In the genomic region with DNA sequence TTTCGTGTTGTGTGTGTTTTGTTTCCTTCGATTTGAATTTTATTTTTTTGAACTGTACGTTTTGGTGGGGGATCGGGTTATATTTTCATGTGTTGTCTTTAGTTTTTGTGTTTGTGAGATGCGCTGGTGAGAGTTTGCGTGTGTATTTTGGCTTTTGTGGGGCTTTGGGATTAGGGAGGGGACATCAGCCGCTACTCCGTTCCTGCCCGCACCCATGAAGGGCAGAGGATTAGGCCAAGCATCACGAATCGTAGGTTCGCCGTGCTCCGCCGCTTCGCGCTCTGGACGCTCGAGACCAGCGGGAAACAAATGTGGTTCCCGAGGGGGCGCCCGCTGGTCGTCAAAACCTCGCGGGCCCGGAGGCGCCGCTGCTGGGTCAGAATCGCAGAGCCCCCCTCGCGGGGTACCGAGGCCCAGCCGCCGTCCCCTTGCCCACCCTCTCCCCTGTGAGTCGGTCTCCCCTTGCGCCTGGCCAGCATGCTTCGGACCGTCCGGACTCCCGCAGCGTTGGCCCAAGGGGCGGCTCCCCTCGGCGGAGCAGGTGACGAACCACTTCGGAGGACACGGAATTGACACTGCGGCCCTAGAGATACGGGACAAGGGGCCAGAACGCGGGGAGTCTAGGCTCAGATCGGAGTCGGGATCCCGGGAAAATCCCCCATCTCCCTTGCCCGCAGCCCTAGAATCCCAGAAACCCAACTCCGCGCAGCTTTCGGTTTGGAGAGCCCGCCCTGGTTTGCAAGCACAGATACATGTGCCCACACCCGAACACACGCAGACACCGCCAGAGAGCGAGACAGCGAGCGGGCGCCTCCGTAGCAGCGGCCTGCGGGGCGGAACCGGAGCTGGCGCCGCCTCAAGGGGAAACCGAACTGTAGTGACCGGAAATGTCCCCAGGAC, we compare ENCODE assay signal across 8 cellular contexts. TPM values are rescaled to one million over a fixed set of nuclear protein-coding genes. Genes with fewer than 3 reads are reported as not detected.
DNase-seq lines count a peak whose midpoint lies in the region; ATAC-seq and TF ChIP-seq lines count a peak whose summit lies in the region.

No MANE protein-coding gene starts in this region.

- H3K27me3 Mint-ChIP-seq in stimulated activated naive CD8-positive, alpha-beta T cell treated with anti-CD3 and anti-CD28 coated beads, Interleukin-15, amount 100 ng/mL, for 72 hours = peaks cover 96% of the 10 kb centered on the region

- no peaks in the 10 kb centered on the region for H3K9me3 ChIP-seq in SJCRH30 (replicated peaks)

- ATAC-seq in HG02870 (IDR thresholded peaks at IDR 0.05; ENCODE audit: unreplicated experiment) = peak; percentile 26
- peak; percentile 56 for ATAC-seq in stimulated activated naive CD8-positive, alpha-beta T cell treated with anti-CD3 and anti-CD28 coated beads, Interleukin-15, amount 100 ng/mL, for 72 hours

- H3K27ac ChIP-seq in SJCRH30 = peak overlapping the region; percentile 55

- TF ChIP-seq POLR2A in lower leg skin (IDR thresholded peaks at IDR 0.05) = no peak

- no peaks in the 10 kb centered on the region for H3K27me3 ChIP-seq in SJCRH30

- no peaks in the 10 kb centered on the region for H3K4me1 ChIP-seq in SJCRH30

- no peaks in the 10 kb centered on the region for H3K9me3 Mint-ChIP-seq in stimulated activated naive CD8-positive, alpha-beta T cell treated with anti-CD3 and anti-CD28 coated beads, Interleukin-15, amount 100 ng/mL, for 72 hours

- peak overlapping the region; percentile 84 to 90 for H3K4me3 Mint-ChIP-seq in stimulated activated naive CD8-positive, alpha-beta T cell treated with anti-CD3 and anti-CD28 coated beads, Interleukin-15, amount 100 ng/mL, for 72 hours

- TF ChIP-seq CTCF in lower leg skin (IDR thresholded peaks at IDR 0.05) = no peak

- H3K4me3 ChIP-seq in SJCRH30 (peak overlapping the region; percentile 57), lower leg skin (ENCODE audit: low read depth, poor library complexity, severe bottlenecking) (peak overlapping the region; percentile 37)

- 4 to 6% methylated on average over 38 to 48 of the region's 76 CpGs for WGBS in lower leg skin, 2 donors

- DNase-seq in GF-D8 (lab: John Stamatoyannopoulos, UW) (peak; percentile 51), SJCRH30 (peak; percentile 17 to 35), cerebellar cortex (ENCODE audit: low spot score) (peak; percentile 28), lower leg skin (ENCODE audit: low spot score in 2 of 2) (peak in 1 of 2 donors; percentile 87), mucosa of gallbladder (ENCODE audit: low spot score) (no peak), ureter (ENCODE audit: low spot score) (no peak)
- peak in 1 of 2 donors; percentile 49 for DNase-seq in stimulated activated naive CD8-positive, alpha-beta T cell treated with anti-CD3 and anti-CD28 coated beads, Interleukin-15, amount 100 ng/mL, for 72 hours

- H3K4me1 Mint-ChIP-seq in stimulated activated naive CD8-positive, alpha-beta T cell treated with anti-CD3 and anti-CD28 coated beads, Interleukin-15, amount 100 ng/mL, for 72 hours = peaks cover 56% of the 10 kb centered on the region

- no peaks in the 10 kb centered on the region for H3K36me3 ChIP-seq in SJCRH30

- H3K27ac Mint-ChIP-seq in stimulated activated naive CD8-positive, alpha-beta T cell treated with anti-CD3 and anti-CD28 coated beads, Interleukin-15, amount 100 ng/mL, for 72 hours = peak overlapping the region; percentile 21 to 77

- intact Hi-C loops in lower leg skin (cut with DNase I; ENCODE audit: low total_unique reads) = no loop called here

RNA-seq across cellular contexts. Expression of a gene that starts 2.4 kb away (rescaled TPM):
- total RNA-seq in SJCRH30 (2014; rRNA removed; shearing (Covaris generic)) = 3.0 and 3.4 TPM in 2 replicates
- total RNA-seq in lower leg skin (under 1 TPM in 3 of 4 donors, not detected in 1; 0.02 to 0.08 (median 0.03) TPM), mucosa of gallbladder (0.12 TPM), ureter (not detected)

Comparison
In these comparisons a context has a peak if more than half of its experiments do, and no peak if none do; other contexts are left out.
1. DNase-seq: peak in GF-D8 (single experiment), SJCRH30 (2 of 2) and cerebellar cortex (single experiment); none in mucosa of gallbladder (single experiment) and ureter (single experiment).